In genomic region chr13:50410921-50411712, GRCh38 we compare ENCODE assay signal across 10 cellular contexts.
A peak's percentile ranks its signal among the peaks of the same experiment; 100 is the strongest.
DNase-seq lines count a peak whose midpoint lies in the region; ATAC-seq and TF ChIP-seq lines count a peak whose summit lies in the region.
"Had no signal": no experiment of that assay in that cellular context is flagged by ENCODE, and none has a peak within 500 bp of the region (broad histone marks: within the 10 kb centered on the region; RNA-seq: fewer than 3 reads in every experiment).

No MANE protein-coding gene starts in this region.

- H3K4me1 ChIP-seq in mammary epithelial cell (ENCODE audit: insufficient read depth, low read length) (peaks cover 19% of the 10 kb centered on the region), lung (ENCODE audit: control insufficient read depth in 2 of 2, insufficient read depth in 2 of 2, low read length in 2 of 2) (no peaks in the 10 kb centered on the region)

- no peaks in the 10 kb centered on the region for H4K20me1 ChIP-seq in mammary epithelial cell (ENCODE audit: insufficient read depth, low read length)

- H3K4me3 ChIP-seq in AG09309 (ENCODE audit: control insufficient read depth, low read depth, low read length): no peak overlapping the region
- no peak overlapping the region for H3K4me3 ChIP-seq in mammary epithelial cell (replicated peaks in 1 of 3; ENCODE audit: insufficient read depth in 1 of 3, low read depth in 2 of 3, low read length in 3 of 3)
- no peak overlapping the region for H3K4me3 ChIP-seq in lung
- no peak overlapping the region for H3K4me3 ChIP-seq in WERI-Rb-1 (ENCODE audit: low read depth, low read length)
- H3K4me3 ChIP-seq: esophagus squamous epithelium had no signal

- no peaks in the 10 kb centered on the region for H3K9me3 ChIP-seq in mammary epithelial cell (replicated peaks; ENCODE audit: insufficient read depth, low read length)
- H3K9me3 ChIP-seq in lung (ENCODE audit: control insufficient read depth in 2 of 2, insufficient read depth in 1 of 2, low read length in 1 of 2): peaks cover 0 to 2% of the 10 kb centered on the region in 2 donors
- no peaks in the 10 kb centered on the region for H3K9me3 ChIP-seq in WERI-Rb-1 (ENCODE audit: severe bottlenecking)
- H3K9me3 ChIP-seq: esophagus squamous epithelium had no signal

- H3K27ac ChIP-seq in mammary epithelial cell (ENCODE audit: insufficient read depth, low read depth, low read length): peak overlapping the region; percentile 14
- H3K27ac ChIP-seq in lung (ENCODE audit: low read depth in 1 of 2, low read length in 1 of 2): peak overlapping the region in 1 of 2 donors; percentile 2
- H3K27ac ChIP-seq in WERI-Rb-1: no peak overlapping the region

- no peaks in the 10 kb centered on the region for H3K27me3 ChIP-seq in mammary epithelial cell (ENCODE audit: insufficient read depth, low read length)
- H3K27me3 ChIP-seq in lung (ENCODE audit: control insufficient read depth, insufficient read depth): no peaks in the 10 kb centered on the region
- no peaks in the 10 kb centered on the region for H3K27me3 ChIP-seq in WERI-Rb-1 (ENCODE audit: insufficient read depth, low read depth, severe bottlenecking)
- H3K27me3 ChIP-seq: esophagus squamous epithelium had no signal

- peak overlapping the region; percentile 67 for H2AFZ ChIP-seq in mammary epithelial cell (ENCODE audit: low read depth, low read length)

- BruUV-seq in mammary epithelial cell (replicated peaks; lab: Mats Ljungman, UMichigan): no TSS peak

- H3K9ac ChIP-seq in mammary epithelial cell (ENCODE audit: insufficient read depth, low read length): no peak overlapping the region

- CTCF ChIA-PET in mammary epithelial cell (lab: Charles Lee; ENCODE audit: low non-redundant PET): no interaction called here

- 45% methylated on average over 2 of the region's 5 CpGs for WGBS in mammary epithelial cell (ENCODE audit: low coverage, missing lambda C conversion rate)
- 76 to 88% methylated on average over 5 of the region's 5 CpGs for WGBS in lung, 2 donors

- in situ Hi-C loops in mammary epithelial cell (cut with MboI; ENCODE audit: low sequenced_read_pairs in 2 of 2): no loop called here

- no peaks in the 10 kb centered on the region for H3K36me3 ChIP-seq in mammary epithelial cell (ENCODE audit: insufficient read depth, low read length)
- no peaks in the 10 kb centered on the region for H3K36me3 ChIP-seq in lung (ENCODE audit: control insufficient read depth in 2 of 2, insufficient read depth in 2 of 2, low read length in 2 of 2)
- H3K36me3 ChIP-seq in WERI-Rb-1: no peaks in the 10 kb centered on the region
- H3K36me3 ChIP-seq: esophagus squamous epithelium had no signal

- intact Hi-C loops in mammary epithelial cell (cut with micrococcal nuclease): no loop called here

- peak overlapping the region; percentile 29 for H3K4me2 ChIP-seq in mammary epithelial cell (ENCODE audit: insufficient read depth, low read depth, low read length)

- ATAC-seq in lung (ENCODE audit: insufficient read depth, low FRiP score): peak; percentile 73
- ATAC-seq in GM21528 (IDR thresholded peaks at IDR 0.05; ENCODE audit: low FRiP score, unreplicated experiment): no peak

- no peaks in the 10 kb centered on the region for H3K79me2 ChIP-seq in mammary epithelial cell (ENCODE audit: insufficient read depth, low read length)

- DNase-seq in AG09309 (ENCODE audit: low read depth): peak; percentile 61
- DNase-seq in HuH-7 (ENCODE audit: low spot score): peak; percentile 18
- peak; percentile 89 for DNase-seq in mammary epithelial cell
- peak; percentile 35 for DNase-seq in lung (ENCODE audit: low spot score)
- DNase-seq in WERI-Rb-1: no peak
- DNase-seq in T-helper 2 cell: no peak
- DNase-seq in NCI-H774 (lab: John Stamatoyannopoulos, UW): no peak
- DNase-seq: esophagus squamous epithelium, NCI-H2081 treated with DMSO at 0.1 percent for 48 hours had no signal

- TF ChIP-seq CTCF in AG09309 (IDR thresholded peaks at IDR 0.05; ENCODE audit: control insufficient read depth, insufficient read depth, low read depth, low read length, missing control alignments): no peak
- no peak for TF ChIP-seq CTCF in mammary epithelial cell (conservative IDR thresholded peaks at IDR 0.05 in 1 of 2, IDR thresholded peaks at IDR 0.05 in 1 of 2; ENCODE audit: extremely low read depth in 1 of 2, insufficient read depth in 1 of 2, low read depth in 1 of 2, low read length in 2 of 2)
- no peak for TF ChIP-seq CTCF in lung (IDR thresholded peaks at IDR 0.05; ENCODE audit: control extremely low read depth, extremely low read depth)
- TF ChIP-seq CTCF in WERI-Rb-1 (IDR thresholded peaks at IDR 0.05; ENCODE audit: low read depth, low read length): no peak

- dilution Hi-C loops in mammary epithelial cell (cut with HindIII; ENCODE audit: low sequenced_read_pairs): no loop called here

Comparison
In these comparisons a context has a peak if more than half of its experiments do, and no peak if none do; other contexts are left out.
1. DNase-seq: peak in AG09309 (single experiment), HuH-7 (single experiment), mammary epithelial cell (single experiment) and lung (single experiment); none in WERI-Rb-1 (single experiment), T-helper 2 cell (0 of 5) and NCI-H774 (single experiment).